Comparison of ENCODE assay signal across 11 cellular contexts in the genomic region with DNA sequence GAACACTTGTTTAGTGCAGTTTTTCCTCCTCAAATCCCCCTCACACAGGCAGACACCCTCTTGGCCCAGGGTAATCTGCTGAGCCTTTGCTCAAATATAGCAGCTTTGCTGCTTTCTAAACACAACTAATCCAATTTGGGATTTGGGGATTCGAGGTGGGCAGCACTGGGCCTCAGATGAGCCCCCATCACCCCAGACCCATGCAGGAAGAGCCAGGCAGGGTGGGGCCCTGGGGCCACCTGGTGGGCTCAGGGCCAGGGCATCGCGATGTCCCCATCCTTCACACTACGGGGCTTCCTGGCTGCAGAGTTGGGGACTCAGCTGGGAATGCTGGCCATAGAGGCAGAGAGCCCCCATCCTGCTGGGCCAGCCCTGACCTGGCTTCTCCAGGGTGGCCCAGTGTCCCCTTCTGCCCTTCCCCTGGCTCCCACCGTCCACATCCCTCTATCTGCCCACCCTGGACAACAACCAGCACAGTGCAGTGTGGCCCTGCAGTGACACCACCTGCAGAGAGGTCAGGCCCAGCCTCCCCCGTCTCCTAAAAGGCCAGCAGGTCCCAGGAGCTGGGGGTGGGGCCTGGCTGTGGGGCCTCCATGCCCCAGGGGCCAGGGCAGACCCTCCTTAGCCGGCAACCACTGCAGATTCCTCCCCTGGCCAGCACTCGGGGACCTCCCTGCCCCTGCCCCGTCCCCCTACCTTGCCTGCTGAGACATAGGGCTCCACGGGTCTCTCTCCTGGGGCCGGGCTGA. TPM values are rescaled to one million over a fixed set of nuclear protein-coding genes. Genes with fewer than 3 reads are reported as not detected.
DNase-seq lines count a peak whose midpoint lies in the region; ATAC-seq and TF ChIP-seq lines count a peak whose summit lies in the region.
"Had no signal": no experiment of that assay in that cellular context is flagged by ENCODE, and none has a peak within 500 bp of the region (broad histone marks: within the 10 kb centered on the region; RNA-seq: fewer than 3 reads in every experiment).

No MANE protein-coding gene starts in this region.

- peaks cover 57% of the 10 kb centered on the region for H3K4me1 ChIP-seq in A673 (ENCODE audit: insufficient read depth, low read length, poor library complexity, severe bottlenecking)
- H3K4me1 ChIP-seq in HEK293 (ENCODE audit: control insufficient read depth, insufficient read depth, low read length): peaks cover 4% of the 10 kb centered on the region
- peaks cover 0 to 50% of the 10 kb centered on the region in 2 donors for H3K4me1 ChIP-seq in lung (ENCODE audit: control insufficient read depth in 2 of 2, insufficient read depth in 2 of 2, low read length in 2 of 2)

- peak overlapping the region; percentile 78 for H3K27ac ChIP-seq in A673 (ENCODE audit: low read depth, low read length, poor library complexity, severe bottlenecking)
- peak overlapping the region; percentile 68 for H3K27ac ChIP-seq in HEK293 (ENCODE audit: extremely low read depth, low read depth, low read length)
- H3K27ac ChIP-seq in lung (ENCODE audit: low read depth in 1 of 2, low read length in 1 of 2): peak overlapping the region in 1 of 2 donors; percentile 80

- CTCF ChIA-PET in A673 (lab: Charles Lee): no interaction called here
- CTCF ChIA-PET in HEK293 (lab: Yijun Ruan, JAX): interaction anchor here (1.0 to 1.9 kb wide), 3 partner anchors 31 to 64 kb away, joined by 5 to 11 read pairs (median 8); no protein-coding TSS in a partner anchor

- H3K27me3 ChIP-seq in A673 (replicated peaks; ENCODE audit: insufficient read depth, low read depth, low read length, poor library complexity) (no peaks in the 10 kb centered on the region), lung (ENCODE audit: control insufficient read depth, insufficient read depth) (no peaks in the 10 kb centered on the region)
- H3K27me3 ChIP-seq: foreskin keratinocyte had no signal

- H3K36me3 Mint-ChIP-seq in activated naive CD8-positive, alpha-beta T cell treated with anti-CD3 and anti-CD28 coated beads, Interleukin-2, amount 50 U/mL, for 24 hours (ENCODE audit: low read depth): no peaks in the 10 kb centered on the region

- peak overlapping the region; percentile 70 for H3K27ac Mint-ChIP-seq in activated naive CD8-positive, alpha-beta T cell treated with anti-CD3 and anti-CD28 coated beads, Interleukin-2, amount 50 U/mL, for 24 hours

- H3K9me3 ChIP-seq in A673 (ENCODE audit: low read depth, low read length, poor library complexity, severe bottlenecking): no peaks in the 10 kb centered on the region
- H3K9me3 ChIP-seq in HEK293 (ENCODE audit: control insufficient read depth, insufficient read depth, low read depth, low read length): no peaks in the 10 kb centered on the region
- no peaks in the 10 kb centered on the region for H3K9me3 ChIP-seq in lung (ENCODE audit: control insufficient read depth in 2 of 2, insufficient read depth in 1 of 2, low read length in 1 of 2)

- BruUV-seq in A673 (replicated peaks; lab: Mats Ljungman, UMichigan): no TSS peak

- H3K27me3 Mint-ChIP-seq in activated naive CD8-positive, alpha-beta T cell treated with anti-CD3 and anti-CD28 coated beads, Interleukin-2, amount 50 U/mL, for 24 hours: no peaks in the 10 kb centered on the region

- peak overlapping the region; percentile 86 for H3K4me3 Mint-ChIP-seq in activated naive CD8-positive, alpha-beta T cell treated with anti-CD3 and anti-CD28 coated beads, Interleukin-2, amount 50 U/mL, for 24 hours

- DNase-seq in A673 (ENCODE audit: low spot score) (no peak), lung (ENCODE audit: low spot score) (no peak), NCI-H2171 treated with DMSO at 0.1 percent for 48 hours (lab: John Stamatoyannopoulos, UW) (no peak)
- no peak for DNase-seq in activated naive CD8-positive, alpha-beta T cell treated with anti-CD3 and anti-CD28 coated beads, Interleukin-2, amount 50 U/mL, for 24 hours
- no peak for DNase-seq in effector CD8-positive, alpha-beta T cell (lab: John Stamatoyannopoulos, UW)
- DNase-seq in activated CD4-positive, CD25-positive, alpha-beta regulatory T cell treated with anti-CD3 and anti-CD28 coated beads, Interleukin-2, amount 50 U/mL, for 72 hours: no peak
- DNase-seq: foreskin keratinocyte, NCI-H748 treated with DMSO at 0.1 percent for 48 hours, retina had no signal

- intact Hi-C loops in A673 (cut with micrococcal nuclease; ENCODE audit: unreplicated experiment): no loop called here

- no peaks in the 10 kb centered on the region for H3K36me3 ChIP-seq in A673 (ENCODE audit: insufficient read depth, low read length, poor library complexity, severe bottlenecking)
- H3K36me3 ChIP-seq in HEK293 (ENCODE audit: control insufficient read depth in 2 of 2, insufficient read depth in 1 of 2, low read length in 2 of 2): no peaks in the 10 kb centered on the region
- H3K36me3 ChIP-seq in lung (ENCODE audit: control insufficient read depth in 2 of 2, insufficient read depth in 2 of 2, low read length in 2 of 2): no peaks in the 10 kb centered on the region

- no peak for ATAC-seq in activated naive CD8-positive, alpha-beta T cell treated with anti-CD3 and anti-CD28 coated beads, Interleukin-2, amount 50 U/mL, for 24 hours
- ATAC-seq in lung (ENCODE audit: insufficient read depth, low FRiP score) (no peak), GM18517 (IDR thresholded peaks at IDR 0.05; ENCODE audit: unreplicated experiment) (no peak)

- peaks cover 20% of the 10 kb centered on the region for H3K4me1 Mint-ChIP-seq in activated naive CD8-positive, alpha-beta T cell treated with anti-CD3 and anti-CD28 coated beads, Interleukin-2, amount 50 U/mL, for 24 hours

- POLR2A ChIA-PET in A673 (lab: Charles Lee; ENCODE audit: low non-redundant PET) (no interaction called here), HEK293 (lab: Yijun Ruan, JAX) (interaction anchor here (0.6 kb wide), 1 partner anchor 271 kb away, joined by 3 read pairs; no protein-coding TSS in a partner anchor)

- TF ChIP-seq CTCF in A673 (conservative IDR thresholded peaks at IDR 0.05; ENCODE audit: low read depth, low read length) (no peak), HEK293 (tag by site-specific recombination; IDR thresholded peaks at IDR 0.05) (no peak), lung (IDR thresholded peaks at IDR 0.05; ENCODE audit: control extremely low read depth, extremely low read depth) (no peak)

- peak overlapping the region; percentile 43 for H3K4me3 ChIP-seq in A673 (ENCODE audit: low read depth, low read length, poor library complexity, severe bottlenecking)
- peak overlapping the region; percentile 53 for H3K4me3 ChIP-seq in HEK293 (ENCODE audit: low read depth, low read length)
- peak overlapping the region; percentile 45 for H3K4me3 ChIP-seq in lung

- H3K9me3 Mint-ChIP-seq in activated naive CD8-positive, alpha-beta T cell treated with anti-CD3 and anti-CD28 coated beads, Interleukin-2, amount 50 U/mL, for 24 hours: no peaks in the 10 kb centered on the region

- 68 to 88% methylated on average over 11 of the region's 11 CpGs for WGBS in lung, 2 donors

TF ChIP-seq in HEK293, 187 proteins besides CTCF, POLR2A, EP300 and RAD21:
- TF ChIP-seq ZIC2 (tag by site-specific recombination; IDR thresholded peaks at IDR 0.05) (peak; percentile 44; the same call in 1 of the 2 replicates), KLF16 (tag by site-specific recombination; IDR thresholded peaks at IDR 0.05) (no peak), GLIS1 (tag by site-specific recombination; IDR thresholded peaks at IDR 0.05) (peak; percentile 53; the same call in 1 of the 2 replicates)
TF ChIP-seq in HEK293: peak in this region for 2.

RNA-seq across cellular contexts. Expression of a gene that starts 56.6 kb away (rescaled TPM):
- total RNA-seq in A673 (2021): not detected in 2 replicates
- total RNA-seq in lung: 1 to 10 TPM; 1.6 to 4.0 TPM
- 1 to 10 TPM in 1 of 2 donors, under 1 TPM in 1; 0.63 to 1.1 TPM for polyA plus RNA-seq in lung
- total RNA-seq: foreskin keratinocyte had no signal
- polyA plus RNA-seq: foreskin keratinocyte had no signal
